ENCODE assay signal across 26 cellular contexts in genomic region chr5:140329739-140330481, GRCh38. TPM values are rescaled to one million over a fixed set of nuclear protein-coding genes. Genes with fewer than 3 reads are reported as not detected.
DNase-seq lines count a peak whose midpoint lies in the region; ATAC-seq and TF ChIP-seq lines count a peak whose summit lies in the region.
"Had no signal": no experiment of that assay in that cellular context is flagged by ENCODE, and none has a peak within 500 bp of the region (broad histone marks: within the 10 kb centered on the region; RNA-seq: fewer than 3 reads in every experiment).

No MANE protein-coding gene starts in this region.

- H2BK15ac ChIP-seq in neuronal stem cell (ENCODE audit: low read length), result no peak overlapping the region

- no peak overlapping the region for H2BK12ac ChIP-seq in neuronal stem cell (ENCODE audit: low read length)

- H3K79me1 ChIP-seq in neuronal stem cell (ENCODE audit: low read depth, low read length), result no peaks in the 10 kb centered on the region

- no peak overlapping the region for H4K91ac ChIP-seq in neuronal stem cell (ENCODE audit: low read depth, low read length, poor library complexity)

- H3K4ac ChIP-seq in neuronal stem cell (ENCODE audit: low read length), result no peak overlapping the region

- WGBS in heart right ventricle, 2 donors, result 67 to 75% methylated on average over 5 of the region's 5 CpGs
- no CpG with 5 or more reads among the region's 5 CpGs for WGBS in neuronal stem cell (ENCODE audit: extremely low coverage in 2 of 2, insufficient read length in 2 of 2, insufficient replicate concordance in 1 of 2), 2 donors

- H3K4me2 ChIP-seq in neuronal stem cell (ENCODE audit: insufficient read depth, low read length, poor library complexity, severe bottlenecking), result no peak overlapping the region

- H3K4me3 ChIP-seq in HEK293 (ENCODE audit: low read depth, low read length) (no peak overlapping the region), heart right ventricle (no peak overlapping the region), neuronal stem cell (ENCODE audit: low read length in 2 of 2) (no peak overlapping the region)

- no peaks in the 10 kb centered on the region for H3K9me3 ChIP-seq in HEK293 (ENCODE audit: control insufficient read depth, insufficient read depth, low read depth, low read length)
- no peaks in the 10 kb centered on the region for H3K9me3 ChIP-seq in T-helper 17 cell (ENCODE audit: control insufficient read depth, low read length, poor library complexity, severe bottlenecking)
- no peaks in the 10 kb centered on the region for H3K9me3 ChIP-seq in heart right ventricle
- H3K9me3 ChIP-seq in neuronal stem cell (replicated peaks in 1 of 2; ENCODE audit: control insufficient read depth in 2 of 2, insufficient read depth in 1 of 2, low read depth in 1 of 2, low read length in 2 of 2), result no peaks in the 10 kb centered on the region

- DNase-seq in T-helper 17 cell (no peak), heart right ventricle (peak in 1 of 2 donors; percentile 49), neuronal stem cell (ENCODE audit: low spot score) (no peak), germinal center (ENCODE audit: low spot score) (no peak), pons (ENCODE audit: low spot score) (no peak)
- no peak for DNase-seq in activated CD8-positive, alpha-beta memory T cell treated with anti-CD3 and anti-CD28 coated beads, Interleukin-2, amount 10 ng/mL, durations not matched to agents 7 days and 5 days
- no peak for DNase-seq in natural killer cell treated with Interleukin-12 subunit alpha and Interleukin-12 subunit beta and Interleukin-15 and Interleukin-18, amount 100 ng/mL, for 72 hours (ENCODE audit: low spot score)
- DNase-seq: activated CD8-positive, alpha-beta memory T cell treated with anti-CD3 and anti-CD28 coated beads, Interleukin-2, amount 50 U/mL, for 48 hours; DND-41; HCEC 1CT; midbrain; NCI-H146; NCI-H774; retina; SIG-M5; stimulated activated CD8-positive, alpha-beta memory T cell treated with anti-CD3 and anti-CD28 coated beads, Interleukin-4, amount 100 ng/mL, for 48 hours; T-helper 1 cell had no signal

- H2BK5ac ChIP-seq in neuronal stem cell (ENCODE audit: low read length), result no peak overlapping the region

- no peak overlapping the region for H2BK120ac ChIP-seq in neuronal stem cell (ENCODE audit: low read depth, low read length)

- peak overlapping the region; percentile 14 for H3K27ac Mint-ChIP-seq in T-helper 17 cell
- H3K27ac Mint-ChIP-seq in activated CD8-positive, alpha-beta memory T cell treated with anti-CD3 and anti-CD28 coated beads, Interleukin-2, amount 10 ng/mL, durations not matched to agents 7 days and 5 days, result no peak overlapping the region
- H3K27ac Mint-ChIP-seq in natural killer cell treated with Interleukin-12 subunit alpha and Interleukin-12 subunit beta and Interleukin-15 and Interleukin-18, amount 100 ng/mL, for 72 hours, result no peak overlapping the region
- H3K27ac Mint-ChIP-seq: IgD-negative memory B cell had no signal

- ATAC-seq in T-helper 17 cell, result no peak
- ATAC-seq in heart right ventricle, result peak; percentile 36 to 89 (median 80)
- no peak for ATAC-seq in activated CD8-positive, alpha-beta memory T cell treated with anti-CD3 and anti-CD28 coated beads, Interleukin-2, amount 10 ng/mL, durations not matched to agents 7 days and 5 days
- no peak for ATAC-seq in natural killer cell treated with Interleukin-12 subunit alpha and Interleukin-12 subunit beta and Interleukin-15 and Interleukin-18, amount 100 ng/mL, for 72 hours

- H3K27me3 Mint-ChIP-seq in T-helper 17 cell, result peaks cover 5% of the 10 kb centered on the region
- peaks cover 6% of the 10 kb centered on the region for H3K27me3 Mint-ChIP-seq in activated CD8-positive, alpha-beta memory T cell treated with anti-CD3 and anti-CD28 coated beads, Interleukin-2, amount 10 ng/mL, durations not matched to agents 7 days and 5 days
- H3K27me3 Mint-ChIP-seq in natural killer cell treated with Interleukin-12 subunit alpha and Interleukin-12 subunit beta and Interleukin-15 and Interleukin-18, amount 100 ng/mL, for 72 hours, result peaks cover 5 to 8% of the 10 kb centered on the region in 2 donors
- H3K27me3 Mint-ChIP-seq: IgD-negative memory B cell had no signal

- H3K9ac ChIP-seq in neuronal stem cell (ENCODE audit: low read depth, low read length, poor library complexity), result no peak overlapping the region

- no peaks in the 10 kb centered on the region for H3K36me3 Mint-ChIP-seq in T-helper 17 cell (ENCODE audit: low read depth)
- peaks cover 20% of the 10 kb centered on the region for H3K36me3 Mint-ChIP-seq in activated CD8-positive, alpha-beta memory T cell treated with anti-CD3 and anti-CD28 coated beads, Interleukin-2, amount 10 ng/mL, durations not matched to agents 7 days and 5 days
- H3K36me3 Mint-ChIP-seq in natural killer cell treated with Interleukin-12 subunit alpha and Interleukin-12 subunit beta and Interleukin-15 and Interleukin-18, amount 100 ng/mL, for 72 hours, result peaks cover 6% of the 10 kb centered on the region

- no peak overlapping the region for H4K8ac ChIP-seq in neuronal stem cell (ENCODE audit: low read depth, low read length)

- TF ChIP-seq CTCF in HEK293 (tag by site-specific recombination; IDR thresholded peaks at IDR 0.05) (no peak), heart right ventricle (IDR thresholded peaks at IDR 0.05) (no peak)

- no peak overlapping the region for H3K23ac ChIP-seq in neuronal stem cell (ENCODE audit: low read depth, low read length, poor library complexity)

- no peak overlapping the region for H2AK5ac ChIP-seq in neuronal stem cell (ENCODE audit: low read depth, low read length)

- H3K4me1 ChIP-seq in HEK293 (ENCODE audit: control insufficient read depth, insufficient read depth, low read length), result peaks cover 10% of the 10 kb centered on the region
- peaks cover 3 to 60% (median 22%) of the 10 kb centered on the region in 9 donors for H3K4me1 ChIP-seq in heart right ventricle
- H3K4me1 ChIP-seq in neuronal stem cell (ENCODE audit: control insufficient read depth in 2 of 2, insufficient read depth in 1 of 2, low read depth in 1 of 2, low read length in 2 of 2), result peaks cover 8 to 14% of the 10 kb centered on the region in 2 donors

- peaks cover 0 to 27% of the 10 kb centered on the region in 2 experiments; a peak in 1 of 3 replicates for H3K36me3 ChIP-seq in HEK293 (ENCODE audit: control insufficient read depth in 2 of 2, insufficient read depth in 1 of 2, low read length in 2 of 2)
- peaks cover 0 to 37% (median 27%) of the 10 kb centered on the region in 9 donors for H3K36me3 ChIP-seq in heart right ventricle
- peaks cover 6 to 7% of the 10 kb centered on the region in 2 donors for H3K36me3 ChIP-seq in neuronal stem cell (replicated peaks in 1 of 2; ENCODE audit: control insufficient read depth in 2 of 2, insufficient read depth in 2 of 2, low read length in 2 of 2)

- CTCF ChIA-PET in HEK293 (lab: Yijun Ruan, JAX), result interaction anchor here (1.1 to 3.2 kb wide), 3 partner anchors 16 to 75 kb away, joined by 3 to 19 read pairs (median 4); partner anchors contain the start of gene HBEGF
- CTCF ChIA-PET in activated CD8-positive, alpha-beta memory T cell treated with anti-CD3 and anti-CD28 coated beads, Interleukin-2, amount 10 ng/mL, durations not matched to agents 7 days and 5 days (lab: Charles Lee), result interaction anchor here (0.9 to 1.6 kb wide), 3 partner anchors 22 to 86 kb away, joined by 3 to 5 read pairs (median 4); no protein-coding TSS in a partner anchor

- no peak overlapping the region for H3K4me3 Mint-ChIP-seq in T-helper 17 cell
- no peak overlapping the region for H3K4me3 Mint-ChIP-seq in activated CD8-positive, alpha-beta memory T cell treated with anti-CD3 and anti-CD28 coated beads, Interleukin-2, amount 10 ng/mL, durations not matched to agents 7 days and 5 days
- no peak overlapping the region for H3K4me3 Mint-ChIP-seq in natural killer cell treated with Interleukin-12 subunit alpha and Interleukin-12 subunit beta and Interleukin-15 and Interleukin-18, amount 100 ng/mL, for 72 hours
- H3K4me3 Mint-ChIP-seq: IgD-negative memory B cell, neural crest cell had no signal

- no peaks in the 10 kb centered on the region for H3K9me3 Mint-ChIP-seq in activated CD8-positive, alpha-beta memory T cell treated with anti-CD3 and anti-CD28 coated beads, Interleukin-2, amount 10 ng/mL, durations not matched to agents 7 days and 5 days (ENCODE audit: low read depth)
- H3K9me3 Mint-ChIP-seq in natural killer cell treated with Interleukin-12 subunit alpha and Interleukin-12 subunit beta and Interleukin-15 and Interleukin-18, amount 100 ng/mL, for 72 hours, result no peaks in the 10 kb centered on the region
- H3K9me3 Mint-ChIP-seq: IgD-negative memory B cell, neural crest cell had no signal

- H3K18ac ChIP-seq in neuronal stem cell (ENCODE audit: low read length), result no peak overlapping the region

- H3K27me3 ChIP-seq in heart right ventricle (no peaks in the 10 kb centered on the region), neuronal stem cell (ENCODE audit: control insufficient read depth in 3 of 3, insufficient read depth in 3 of 3, low read depth in 1 of 3, low read length in 3 of 3) (no peaks in the 10 kb centered on the region)

- no peak overlapping the region for H3K27ac ChIP-seq in HEK293 (ENCODE audit: extremely low read depth, low read depth, low read length)
- H3K27ac ChIP-seq in heart right ventricle, result peak overlapping the region in 8 of 10 donors; percentile 7 to 79 (median 46)
- H3K27ac ChIP-seq in neuronal stem cell (replicated peaks; ENCODE audit: low read length), result peak overlapping the region; percentile 1
- H3K27ac ChIP-seq: epithelial cell of prostate, HL-60 had no signal

- intact Hi-C loops in heart right ventricle (cut with DNase I), result loop anchor here in 1 of 10 donors (1.0 kb wide), 1 partner anchor 18 kb away; no protein-coding TSS in a partner anchor

- POLR2A ChIA-PET in HEK293 (lab: Yijun Ruan, JAX), result interaction anchor here (0.7 to 3.9 kb wide), 2 partner anchors 16 to 89 kb away, joined by 4 to 37 read pairs; partner anchors contain the start of gene HBEGF

- H3K4me1 Mint-ChIP-seq in T-helper 17 cell, result no peaks in the 10 kb centered on the region
- peaks cover under 1% of the 10 kb centered on the region for H3K4me1 Mint-ChIP-seq in activated CD8-positive, alpha-beta memory T cell treated with anti-CD3 and anti-CD28 coated beads, Interleukin-2, amount 10 ng/mL, durations not matched to agents 7 days and 5 days
- no peaks in the 10 kb centered on the region for H3K4me1 Mint-ChIP-seq in natural killer cell treated with Interleukin-12 subunit alpha and Interleukin-12 subunit beta and Interleukin-15 and Interleukin-18, amount 100 ng/mL, for 72 hours (ENCODE audit: low read depth in 2 of 2)
- H3K4me1 Mint-ChIP-seq: IgD-negative memory B cell had no signal

- peak overlapping the region; percentile 66 for H2AFZ ChIP-seq in neuronal stem cell (ENCODE audit: low read length)

- no peak overlapping the region for H3K14ac ChIP-seq in neuronal stem cell (ENCODE audit: low read length)

RNA-seq across cellular contexts. Expression of gene HBEGF, which starts 16.5 kb away (rescaled TPM):
- total RNA-seq in T-helper 17 cell (1 to 10 TPM; 3.2 to 7.3 TPM), heart right ventricle (100 to 1,000 TPM in 2 of 10 donors, 10 to 100 TPM in 8; 18.5 to 121 (median 33.3) TPM)
- 10 to 100 TPM; 14.6 to 33.5 TPM for polyA plus RNA-seq in heart right ventricle
- 6.6 TPM for polyA plus RNA-seq in neuronal stem cell (2013, experiment 1 of 2)
- polyA plus RNA-seq in neuronal stem cell (2013, experiment 2 of 2), result 6.7 TPM
- total RNA-seq in activated CD8-positive, alpha-beta memory T cell treated with anti-CD3 and anti-CD28 coated beads, Interleukin-2, amount 10 ng/mL, durations not matched to agents 7 days and 5 days, result 10 to 100 TPM; 10.7 to 13.5 TPM
- 10 to 100 TPM; 56.0 to 63.0 TPM for total RNA-seq in natural killer cell treated with Interleukin-12 subunit alpha and Interleukin-12 subunit beta and Interleukin-15 and Interleukin-18, amount 100 ng/mL, for 72 hours

RNA-seq across cellular contexts. Expression of gene PFDN1, which starts 27.0 kb away (rescaled TPM):
- total RNA-seq in T-helper 17 cell (10 to 100 TPM; 33.4 to 35.2 TPM), heart right ventricle (10 to 100 TPM; 56.8 to 94.0 (median 77.0) TPM)
- polyA plus RNA-seq in heart right ventricle, result 100 to 1,000 TPM in 1 of 2 donors, 10 to 100 TPM in 1; 95.1 to 100 TPM
- polyA plus RNA-seq in neuronal stem cell (2013, experiment 1 of 2), result 315 TPM
- polyA plus RNA-seq in neuronal stem cell (2013, experiment 2 of 2), result 299 TPM
- 10 to 100 TPM; 48.9 to 57.5 TPM for total RNA-seq in activated CD8-positive, alpha-beta memory T cell treated with anti-CD3 and anti-CD28 coated beads, Interleukin-2, amount 10 ng/mL, durations not matched to agents 7 days and 5 days
- total RNA-seq in natural killer cell treated with Interleukin-12 subunit alpha and Interleukin-12 subunit beta and Interleukin-15 and Interleukin-18, amount 100 ng/mL, for 72 hours, result 10 to 100 TPM; 49.8 to 62.2 TPM

RNA-seq across cellular contexts. Expression of gene SLC4A9, which starts 30.1 kb away (rescaled TPM):
- total RNA-seq in T-helper 17 cell (not detected), heart right ventricle (under 1 TPM in 2 of 10 donors, not detected in 8; 0.10 to 0.34 TPM)
- polyA plus RNA-seq in heart right ventricle, result under 1 TPM; 0.01 to 0.29 TPM
- polyA plus RNA-seq in neuronal stem cell (2013, experiment 1 of 2), result 0.04 TPM
- 0.01 TPM for polyA plus RNA-seq in neuronal stem cell (2013, experiment 2 of 2)
- total RNA-seq in activated CD8-positive, alpha-beta memory T cell treated with anti-CD3 and anti-CD28 coated beads, Interleukin-2, amount 10 ng/mL, durations not matched to agents 7 days and 5 days, result under 1 TPM; 0.07 to 0.35 TPM
- total RNA-seq in natural killer cell treated with Interleukin-12 subunit alpha and Interleukin-12 subunit beta and Interleukin-15 and Interleukin-18, amount 100 ng/mL, for 72 hours, result not detected
- total RNA-seq: bronchial epithelial cell, dermis microvascular lymphatic vessel endothelial cell, kidney epithelial cell, M059J, neural crest cell had no signal
- polyA plus RNA-seq: IgD-negative memory B cell had no signal

Comparison
In these comparisons a context has a peak if more than half of its experiments do, and no peak if none do; other contexts are left out.
1. ATAC-seq: peak in heart right ventricle (8 of 8); none in T-helper 17 cell (single experiment), activated CD8-positive, alpha-beta memory T cell treated with anti-CD3 and anti-CD28 coated beads, Interleukin-2, amount 10 ng/mL, durations not matched to agents 7 days and 5 days (single experiment) and natural killer cell treated with Interleukin-12 subunit alpha and Interleukin-12 subunit beta and Interleukin-15 and Interleukin-18, amount 100 ng/mL, for 72 hours (0 of 2).